ENCODE assay signal across 8 cellular contexts in genomic region chr2:54577035-54577434, GRCh38.
A peak's percentile ranks its signal among the peaks of the same experiment; 100 is the strongest.
DNase-seq lines count a peak whose midpoint lies in the region; ATAC-seq and TF ChIP-seq lines count a peak whose summit lies in the region.

No MANE protein-coding gene starts in this region.

- intact Hi-C loops in CD4-positive, alpha-beta memory T cell (cut with micrococcal nuclease) = no loop called here

- H3K4me3 ChIP-seq in CD4-positive, alpha-beta memory T cell (ENCODE audit: low read length in 2 of 2) = no peak overlapping the region
- no peak overlapping the region for H3K4me3 ChIP-seq in KMS-11 (IDR thresholded peaks at IDR 0.05; ENCODE audit: insufficient read depth, low read depth, low read length)

- peaks cover 100% of the 10 kb centered on the region for H3K4me1 ChIP-seq in CD4-positive, alpha-beta memory T cell (ENCODE audit: insufficient read depth, low read length)
- peaks cover 89% of the 10 kb centered on the region for H3K4me1 ChIP-seq in KMS-11 (ENCODE audit: low read depth, poor library complexity, severe bottlenecking)

- no peaks in the 10 kb centered on the region for H3K27me3 ChIP-seq in CD4-positive, alpha-beta memory T cell (ENCODE audit: insufficient read depth, low read length)
- H3K27me3 ChIP-seq in KMS-11 (ENCODE audit: insufficient read depth, low read depth) = no peaks in the 10 kb centered on the region

- no peak for DNase-seq in CD4-positive, alpha-beta memory T cell
- no peak for DNase-seq in WTC11 (ENCODE audit: low spot score)
- peak; percentile 58 to 76 for DNase-seq in lung microvascular endothelial cell (ENCODE audit: low read depth in 2 of 2)
- DNase-seq in stimulated activated CD4-positive, alpha-beta T cell treated with anti-CD3 and anti-CD28 coated beads, Interleukin-12 subunit alpha, Interleukin-12 subunit beta, amount 100 ng/mL, for 4 hours = no peak
- no peak for DNase-seq in iPS-NIHi7 (ENCODE audit: extremely low spot score)

- no peaks in the 10 kb centered on the region for H3K9me3 ChIP-seq in CD4-positive, alpha-beta memory T cell (ENCODE audit: control insufficient read depth in 1 of 2, low read length in 2 of 2)

- ATAC-seq in WTC11 (no peak), GM18511 (IDR thresholded peaks at IDR 0.05; ENCODE audit: unreplicated experiment) (no peak), GM19023 (IDR thresholded peaks at IDR 0.05; ENCODE audit: unreplicated experiment) (no peak)

- peaks cover 99% of the 10 kb centered on the region for H3K79me2 ChIP-seq in KMS-11 (ENCODE audit: insufficient read depth, low read depth)

- H3K27me3 Mint-ChIP-seq in CD4-positive, alpha-beta memory T cell = no peaks in the 10 kb centered on the region
- no peaks in the 10 kb centered on the region for H3K27me3 Mint-ChIP-seq in WTC11 (ENCODE audit: low read depth)

- peaks cover 3 to 18% of the 10 kb centered on the region in 2 donors for H3K36me3 Mint-ChIP-seq in CD4-positive, alpha-beta memory T cell
- H3K36me3 Mint-ChIP-seq in WTC11 = peaks cover 8% of the 10 kb centered on the region

- TF ChIP-seq CTCF in KMS-11 (conservative IDR thresholded peaks at IDR 0.05; ENCODE audit: low read depth, low read length) = no peak
- TF ChIP-seq CTCF in WTC11 (IDR thresholded peaks at IDR 0.05) = no peak

- H2AFZ ChIP-seq in KMS-11 (ENCODE audit: low read depth) = no peak overlapping the region

- H4K20me1 ChIP-seq in KMS-11 (ENCODE audit: insufficient read depth) = peaks cover 20% of the 10 kb centered on the region

- peak overlapping the region; percentile 31; the same call in 1 of the 2 replicates for H3K4me2 ChIP-seq in KMS-11

- CTCF ChIA-PET in CD4-positive, alpha-beta memory T cell (lab: Charles Lee; ENCODE audit: partially characterized antibody) = interaction anchor here (0.7 to 14.6 kb wide), 4 partner anchors 9 to 87 kb away, joined by 3 to 199 read pairs (median 13); no protein-coding TSS in a partner anchor
- CTCF ChIA-PET in WTC11 (lab: Charles Lee) = no interaction called here

- POLR2A ChIA-PET in CD4-positive, alpha-beta memory T cell (lab: Charles Lee; ENCODE audit: partially characterized antibody) = interaction anchor here (12.4 to 17.5 kb wide), 2 partner anchors 14 to 16 kb away, joined by 136 to 665 read pairs; no protein-coding TSS in a partner anchor
- POLR2A ChIA-PET in WTC11 (lab: Charles Lee) = no interaction called here

- no peak overlapping the region for H3K9ac ChIP-seq in KMS-11

- H3K4me3 Mint-ChIP-seq in CD4-positive, alpha-beta memory T cell = peak overlapping the region in 7 of 8 donors; percentile 23 to 83 (median 69)
- no peak overlapping the region for H3K4me3 Mint-ChIP-seq in WTC11

- H3K27ac ChIP-seq in CD4-positive, alpha-beta memory T cell (ENCODE audit: low read depth, low read length) = peak overlapping the region; percentile 94
- no peak overlapping the region for H3K27ac ChIP-seq in KMS-11

- H3K27ac Mint-ChIP-seq in CD4-positive, alpha-beta memory T cell = peak overlapping the region; percentile 92 to 99 (median 98)
- H3K27ac Mint-ChIP-seq in WTC11 = no peak overlapping the region

- H3K9me3 Mint-ChIP-seq in CD4-positive, alpha-beta memory T cell = no peaks in the 10 kb centered on the region
- H3K9me3 Mint-ChIP-seq in WTC11 = peaks cover 8% of the 10 kb centered on the region

- peaks cover 77 to 100% (median 89%) of the 10 kb centered on the region in 4 donors for H3K4me1 Mint-ChIP-seq in CD4-positive, alpha-beta memory T cell
- H3K4me1 Mint-ChIP-seq in WTC11 = peaks cover 86% of the 10 kb centered on the region

- H3K36me3 ChIP-seq in CD4-positive, alpha-beta memory T cell (ENCODE audit: insufficient read depth, low read length) = no peaks in the 10 kb centered on the region
- no peaks in the 10 kb centered on the region for H3K36me3 ChIP-seq in KMS-11 (ENCODE audit: insufficient read depth)

TF ChIP-seq in WTC11, 78 proteins besides CTCF, POLR2A, EP300 and RAD21:
- TF ChIP-seq GABPB1 (CRISPR knock-in tag; IDR thresholded peaks at IDR 0.05) = 0 out of 2 replicates have a peak, but pooled peaks have one; percentile 34
- no peak for TF ChIP-seq ZNF138 (CRISPR knock-in tag; conservative IDR thresholded peaks at IDR 0.05)

Comparison
In these comparisons a context has a peak if more than half of its experiments do, and no peak if none do; other contexts are left out.
1. DNase-seq: peak in lung microvascular endothelial cell (2 of 2); none in CD4-positive, alpha-beta memory T cell (0 of 5), WTC11 (single experiment), stimulated activated CD4-positive, alpha-beta T cell treated with anti-CD3 and anti-CD28 coated beads, Interleukin-12 subunit alpha, Interleukin-12 subunit beta, amount 100 ng/mL, for 4 hours (single experiment) and iPS-NIHi7 (single experiment).